In genomic region chrX:111519215-111519614, GRCh38 we compare ENCODE assay signal across 13 cellular contexts. TPM values are rescaled to one million over a fixed set of nuclear protein-coding genes. Genes with fewer than 3 reads are reported as not detected.
DNase-seq lines count a peak whose midpoint lies in the region; ATAC-seq, FAIRE-seq and TF ChIP-seq lines count a peak whose summit lies in the region.
"Had no signal": no experiment of that assay in that cellular context is flagged by ENCODE, and none has a peak within 500 bp of the region (broad histone marks: within the 10 kb centered on the region; RNA-seq: fewer than 3 reads in every experiment).

No MANE protein-coding gene starts in this region.

- H2AK5ac ChIP-seq in IMR-90 (ENCODE audit: low read depth, low read length): no peak overlapping the region

- H3K36me3 ChIP-seq in IMR-90 (ENCODE audit: control insufficient read depth, insufficient read depth, low read length) (no peaks in the 10 kb centered on the region), kidney (ENCODE audit: control insufficient read depth in 1 of 2, insufficient read depth in 2 of 2, low read length in 2 of 2) (no peaks in the 10 kb centered on the region)

- H2AFZ ChIP-seq in IMR-90 (replicated peaks; ENCODE audit: low read length, poor library complexity): no peak overlapping the region

- POLR2A ChIA-PET in IMR-90 (lab: Charles Lee; ENCODE audit: unreplicated experiment): no interaction called here

- H3K27me3 ChIP-seq in IMR-90 (ENCODE audit: control insufficient read depth, insufficient read depth, low read length): peaks cover 3% of the 10 kb centered on the region

- H3K4me2 ChIP-seq in IMR-90 (ENCODE audit: low read depth, low read length): no peak overlapping the region

- no peak for FAIRE-seq in kidney (lab: Jason Lieb, UNC)
- FAIRE-seq: endothelial cell of umbilical vein had no signal

- no peaks in the 10 kb centered on the region for H4K20me1 ChIP-seq in IMR-90 (ENCODE audit: insufficient read depth, low read length)

- H4K8ac ChIP-seq in IMR-90 (ENCODE audit: low read depth in 2 of 2, low read length in 2 of 2): no peak overlapping the region

- no peak overlapping the region for H3K4ac ChIP-seq in IMR-90 (ENCODE audit: low read depth, low read length)

- no peaks in the 10 kb centered on the region for H3K79me1 ChIP-seq in IMR-90 (ENCODE audit: low read depth in 1 of 2, low read length in 2 of 2)

- H4K5ac ChIP-seq in IMR-90 (ENCODE audit: low read depth, low read length): no peak overlapping the region

- intact Hi-C loops in IMR-90 (cut with micrococcal nuclease): no loop called here
- intact Hi-C loops in lower leg skin (cut with DNase I; ENCODE audit: low total_unique reads): no loop called here
- intact Hi-C loops in kidney (cut with DNase I): no loop called here

- no peaks in the 10 kb centered on the region for H3K9me1 ChIP-seq in IMR-90 (ENCODE audit: insufficient read depth, low read length)

- no peak for TF ChIP-seq RAD21 in IMR-90 (IDR thresholded peaks at IDR 0.05; ENCODE audit: low read length)

- H3K18ac ChIP-seq in IMR-90 (ENCODE audit: low read depth, low read length): no peak overlapping the region

- H3K4me3 ChIP-seq in IMR-90 (ENCODE audit: insufficient read depth, low read depth, low read length): no peak overlapping the region
- no peak overlapping the region for H3K4me3 ChIP-seq in fibroblast of mammary gland (ENCODE audit: control insufficient read depth, low read depth, low read length)
- no peak overlapping the region for H3K4me3 ChIP-seq in lower leg skin (ENCODE audit: low read depth, poor library complexity, severe bottlenecking)
- H3K4me3 ChIP-seq in kidney (ENCODE audit: low read length in 2 of 2): no peak overlapping the region

- H3K23ac ChIP-seq in IMR-90 (ENCODE audit: low read depth, low read length): no peak overlapping the region

- H3K9me3 ChIP-seq in IMR-90 (ENCODE audit: control insufficient read depth, insufficient read depth, low read length) (no peaks in the 10 kb centered on the region), kidney (ENCODE audit: control insufficient read depth in 1 of 2, low read length in 2 of 2) (no peaks in the 10 kb centered on the region)

- H3K4me1 ChIP-seq in IMR-90 (ENCODE audit: control insufficient read depth, insufficient read depth, low read length): no peaks in the 10 kb centered on the region
- no peaks in the 10 kb centered on the region for H3K4me1 ChIP-seq in kidney (ENCODE audit: control insufficient read depth in 1 of 2, insufficient read depth in 1 of 2, low read depth in 1 of 2, low read length in 2 of 2)

- H3K9ac ChIP-seq in IMR-90 (ENCODE audit: low read depth, low read length) (no peak overlapping the region), kidney (ENCODE audit: low read length in 2 of 2) (no peak overlapping the region)

- no peak overlapping the region for H2BK20ac ChIP-seq in IMR-90 (ENCODE audit: low read depth, low read length)

- H3K14ac ChIP-seq in IMR-90 (replicated peaks; ENCODE audit: low read depth, low read length): no peak overlapping the region

- CTCF ChIA-PET in IMR-90 (lab: Yijun Ruan, JAX): no interaction called here

- H2AK9ac ChIP-seq in IMR-90 (replicated peaks; ENCODE audit: low read depth, low read length, poor library complexity): no peak overlapping the region

- no peak for TF ChIP-seq POLR2A in IMR-90 (IDR thresholded peaks at IDR 0.05; ENCODE audit: low read depth, low read length)
- TF ChIP-seq POLR2A in lower leg skin (IDR thresholded peaks at IDR 0.05): no peak

- no peak overlapping the region for H2BK15ac ChIP-seq in IMR-90 (ENCODE audit: low read depth, low read length)

- H2BK5ac ChIP-seq in IMR-90 (ENCODE audit: low read depth, low read length, poor library complexity, severe bottlenecking): no peak overlapping the region

- no peak overlapping the region for H4K91ac ChIP-seq in IMR-90 (ENCODE audit: insufficient read depth, low read depth, low read length)

- peak; percentile 55 for DNase-seq in IMR-90
- DNase-seq in NCI-H524 (lab: John Stamatoyannopoulos, UW): peak; percentile 64 to 87
- peak; percentile 23 for DNase-seq in fibroblast of mammary gland (ENCODE audit: low read depth)
- peak; percentile 62 for DNase-seq in retina
- DNase-seq in lower leg skin (ENCODE audit: low spot score in 2 of 2): no peak
- DNase-seq in mucosa of gallbladder (ENCODE audit: low spot score): no peak
- no peak for DNase-seq in kidney
- DNase-seq: activated CD4-positive, alpha-beta T cell treated with anti-CD3 and anti-CD28 coated beads for 48 hours; left ventricle myocardium superior had no signal

- in situ Hi-C loops in IMR-90 (cut with MboI; ENCODE audit: low sequenced_read_pairs): no loop called here

- WGBS in IMR-90 (ENCODE audit: extremely low coverage in 2 of 2, insufficient read length in 1 of 2), 2 experiments: no CpG with 5 or more reads among the region's 2 CpGs
- 20 to 23% methylated on average over 2 of the region's 2 CpGs for WGBS in lower leg skin, 2 donors

- H3K27ac ChIP-seq in IMR-90 (ENCODE audit: insufficient read depth, low read length): no peak overlapping the region
- H3K27ac ChIP-seq in kidney (ENCODE audit: low read depth in 2 of 2, low read length in 2 of 2): no peak overlapping the region

- dilution Hi-C loops in IMR-90 (cut with HindIII; ENCODE audit: low sequenced_read_pairs, unreplicated experiment): no loop called here

- H3K56ac ChIP-seq in IMR-90 (ENCODE audit: extremely low read depth, insufficient read depth, low read length): no peak overlapping the region

- no peak for ATAC-seq in IMR-90 (ENCODE audit: low read depth)
- ATAC-seq: activated naive CD4-positive, alpha-beta T cell treated with anti-CD3 and anti-CD28 coated beads, Interleukin-2, amount 50 U/mL, for 72 hours; left ventricle myocardium superior had no signal

- TF ChIP-seq CTCF in IMR-90 (conservative IDR thresholded peaks at IDR 0.05; ENCODE audit: low read depth, low read length) (no peak), fibroblast of mammary gland (conservative IDR thresholded peaks at IDR 0.05; ENCODE audit: control insufficient read depth, insufficient read depth, low read depth, low read length) (no peak), lower leg skin (IDR thresholded peaks at IDR 0.05) (no peak), kidney (IDR thresholded peaks at IDR 0.05; ENCODE audit: borderline replicate concordance, extremely low read depth, insufficient read depth) (no peak)

- BruUV-seq in IMR-90 (replicated peaks; lab: Mats Ljungman, UMichigan): no TSS peak

- H2BK120ac ChIP-seq in IMR-90 (ENCODE audit: low read depth, low read length): no peak overlapping the region

TF ChIP-seq in IMR-90, 13 proteins besides CTCF, POLR2A, EP300 and RAD21:
- TF ChIP-seq RCOR1 (IDR thresholded peaks at IDR 0.05; ENCODE audit: insufficient replicate concordance, low read length) (no peak), CEBPB (IDR thresholded peaks at IDR 0.05; ENCODE audit: low read depth, low read length) (0 out of 2 replicates have a peak, but pooled peaks have one; percentile 2)
TF ChIP-seq in IMR-90: peak in this region for 1.

RNA-seq across cellular contexts. Expression of gene SERTM2, which starts 7.8 kb away (rescaled TPM):
- total RNA-seq in IMR-90 (2012; rRNA removed): under 0.01 TPM in 2 replicates
- polyA plus RNA-seq in IMR-90 (2012; rRNA removed): 0.03 and 0.07 TPM in 2 replicates
- not detected in 2 replicates for polyA plus RNA-seq in IMR-90 (2012; cell fraction: cytosol; rRNA removed)
- polyA plus RNA-seq in IMR-90 (2012; cell fraction: nucleus; rRNA removed; ENCODE audit: low replicate concordance): 0.07 TPM in 1 of 2 replicates, not detected in the other
- total RNA-seq in lower leg skin: under 1 TPM in 3 of 4 donors, not detected in 1; 0.06 to 0.20 (median 0.15) TPM
- 0.06 TPM for total RNA-seq in mucosa of gallbladder
- total RNA-seq in kidney: 0.35 TPM
- 0.22 TPM for polyA plus RNA-seq in kidney (ENCODE audit: insufficient read depth, low read depth, low replicate concordance)
- total RNA-seq: activated naive CD4-positive, alpha-beta T cell treated with anti-CD3 and anti-CD28 coated beads, Interleukin-2, amount 50 U/mL, for 72 hours; endothelial cell of umbilical vein; G401; left ventricle myocardium superior had no signal
- polyA plus RNA-seq: endothelial cell of umbilical vein, IgD-negative memory B cell had no signal

Comparison
In these comparisons a context has a peak if more than half of its experiments do, and no peak if none do; other contexts are left out.
1. DNase-seq: peak in IMR-90 (single experiment), NCI-H524 (2 of 2), fibroblast of mammary gland (single experiment) and retina (single experiment); none in lower leg skin (0 of 2), mucosa of gallbladder (single experiment) and kidney (single experiment).